In genomic region chr10:44962870-44963738, GRCh38 we compare ENCODE assay signal across 9 cellular contexts. TPM values are rescaled to one million over a fixed set of nuclear protein-coding genes. Genes with fewer than 3 reads are reported as not detected.
DNase-seq lines count a peak whose midpoint lies in the region; ATAC-seq and FAIRE-seq lines count a peak whose summit lies in the region.
"Had no signal": no experiment of that assay in that cellular context is flagged by ENCODE, and none has a peak within 500 bp of the region (broad histone marks: within the 10 kb centered on the region; RNA-seq: fewer than 3 reads in every experiment).

No MANE protein-coding gene starts in this region.

- 33 to 69% (median 55%) methylated on average over 16 to 19 of the region's 19 CpGs for WGBS in small intestine, 3 donors

- FAIRE-seq in small intestine (lab: Jason Lieb, UNC) = no peak

- no peaks in the 10 kb centered on the region for H3K9me3 ChIP-seq in small intestine (ENCODE audit: control insufficient read depth, low read depth)

- no peaks in the 10 kb centered on the region for H3K36me3 ChIP-seq in small intestine (ENCODE audit: control insufficient read depth in 2 of 2, insufficient read depth in 2 of 2, low read length in 2 of 2)

- H3K27me3 ChIP-seq in small intestine (ENCODE audit: control insufficient read depth in 2 of 2, insufficient read depth in 2 of 2, low read length in 2 of 2) = no peaks in the 10 kb centered on the region

- H3K27ac ChIP-seq in small intestine (ENCODE audit: low read depth in 1 of 2, low read length in 1 of 2) = peak overlapping the region; percentile 42 to 83

- DNase-seq in SK-N-DZ (ENCODE audit: low spot score) (peak; percentile 54), left ventricle myocardium superior (peak; percentile 70), small intestine (peak; percentile 62), occipital lobe (lab: John Stamatoyannopoulos, UW) (no peak)

- peaks cover 11 to 14% of the 10 kb centered on the region in 2 donors for H3K4me1 ChIP-seq in small intestine (ENCODE audit: control insufficient read depth in 2 of 2, insufficient read depth in 1 of 2, low read depth in 1 of 2, low read length in 1 of 2)

- intact Hi-C loops in left ventricle myocardium superior (cut with micrococcal nuclease) = no loop called here

- ATAC-seq in GM19455 (IDR thresholded peaks at IDR 0.05; ENCODE audit: unreplicated experiment) = peak; percentile 20
- ATAC-seq in left ventricle myocardium superior = peak; percentile 19
- no peak for ATAC-seq in GM21528 (IDR thresholded peaks at IDR 0.05; ENCODE audit: low FRiP score, unreplicated experiment)
- no peak for ATAC-seq in HG02610 (IDR thresholded peaks at IDR 0.05; ENCODE audit: unreplicated experiment)
- ATAC-seq in HG02938 (IDR thresholded peaks at IDR 0.05; ENCODE audit: unreplicated experiment) = no peak

- H3K4me3 ChIP-seq in small intestine (ENCODE audit: low read depth in 1 of 2, low read length in 2 of 2) = no peak overlapping the region

RNA-seq across cellular contexts. Expression of gene RASSF4, which starts 3.5 kb away (rescaled TPM):
- 4.0 and 4.5 TPM in 2 replicates for polyA plus RNA-seq in SK-N-DZ (2014; cell fraction: cytosol; rRNA removed)
- 9.5 and 13.3 TPM in 2 replicates for polyA plus RNA-seq in SK-N-DZ (2014; cell fraction: nucleus; rRNA removed)
- total RNA-seq in left ventricle myocardium superior (93.5 TPM), occipital lobe (7.2 TPM)
- 100 to 1,000 TPM in 1 of 3 donors, 10 to 100 TPM in 2; 16.9 to 136 (median 86.7) TPM for polyA plus RNA-seq in small intestine

RNA-seq across cellular contexts. Expression of gene DEPP1, which starts 15.5 kb away (rescaled TPM):
- polyA plus RNA-seq in SK-N-DZ (2014; cell fraction: cytosol; rRNA removed) = 1.2 TPM in 2 replicates
- 1.6 and 2.9 TPM in 2 replicates for polyA plus RNA-seq in SK-N-DZ (2014; cell fraction: nucleus; rRNA removed)
- 32.2 TPM for total RNA-seq in left ventricle myocardium superior
- polyA plus RNA-seq in small intestine = 10 to 100 TPM in 1 of 3 donors, 1 to 10 TPM in 2; 4.0 to 39.4 (median 6.8) TPM
- 3.1 TPM for total RNA-seq in occipital lobe

RNA-seq across cellular contexts. Expression of gene ZNF22, which starts 37.6 kb away (rescaled TPM):
- polyA plus RNA-seq in SK-N-DZ (2014; cell fraction: cytosol; rRNA removed) = 47.8 and 50.2 TPM in 2 replicates
- polyA plus RNA-seq in SK-N-DZ (2014; cell fraction: nucleus; rRNA removed) = 31.7 and 41.0 TPM in 2 replicates
- total RNA-seq in left ventricle myocardium superior (12.6 TPM), occipital lobe (48.8 TPM)
- 10 to 100 TPM in 2 of 3 donors, 1 to 10 TPM in 1; 8.1 to 14.5 (median 12.2) TPM for polyA plus RNA-seq in small intestine

RNA-seq across cellular contexts. Expression of gene TMEM72, which starts 52.0 kb away (rescaled TPM):
- polyA plus RNA-seq in SK-N-DZ (2014; cell fraction: cytosol; rRNA removed) = not detected in 2 replicates
- not detected in 2 replicates for polyA plus RNA-seq in SK-N-DZ (2014; cell fraction: nucleus; rRNA removed)
- total RNA-seq in left ventricle myocardium superior (not detected), occipital lobe (0.16 TPM)
- under 1 TPM in 1 of 3 donors, not detected in 2; 0.28 TPM for polyA plus RNA-seq in small intestine
- total RNA-seq: M059J had no signal

Comparison
In these comparisons a context has a peak if more than half of its experiments do, and no peak if none do; other contexts are left out.
1. ATAC-seq: peak in GM19455 (single experiment) and left ventricle myocardium superior (single experiment); none in GM21528 (single experiment), HG02610 (single experiment) and HG02938 (single experiment).
2. RNA of gene RASSF4, which starts 3.5 kb away (total RNA-seq): 93.5 TPM in left ventricle myocardium superior (single experiment); 7.2 TPM in occipital lobe (single experiment); every median in the first group is over 10 times any median in the second.